Comparison of ENCODE assay signal across 1 cellular context in the genomic region with DNA sequence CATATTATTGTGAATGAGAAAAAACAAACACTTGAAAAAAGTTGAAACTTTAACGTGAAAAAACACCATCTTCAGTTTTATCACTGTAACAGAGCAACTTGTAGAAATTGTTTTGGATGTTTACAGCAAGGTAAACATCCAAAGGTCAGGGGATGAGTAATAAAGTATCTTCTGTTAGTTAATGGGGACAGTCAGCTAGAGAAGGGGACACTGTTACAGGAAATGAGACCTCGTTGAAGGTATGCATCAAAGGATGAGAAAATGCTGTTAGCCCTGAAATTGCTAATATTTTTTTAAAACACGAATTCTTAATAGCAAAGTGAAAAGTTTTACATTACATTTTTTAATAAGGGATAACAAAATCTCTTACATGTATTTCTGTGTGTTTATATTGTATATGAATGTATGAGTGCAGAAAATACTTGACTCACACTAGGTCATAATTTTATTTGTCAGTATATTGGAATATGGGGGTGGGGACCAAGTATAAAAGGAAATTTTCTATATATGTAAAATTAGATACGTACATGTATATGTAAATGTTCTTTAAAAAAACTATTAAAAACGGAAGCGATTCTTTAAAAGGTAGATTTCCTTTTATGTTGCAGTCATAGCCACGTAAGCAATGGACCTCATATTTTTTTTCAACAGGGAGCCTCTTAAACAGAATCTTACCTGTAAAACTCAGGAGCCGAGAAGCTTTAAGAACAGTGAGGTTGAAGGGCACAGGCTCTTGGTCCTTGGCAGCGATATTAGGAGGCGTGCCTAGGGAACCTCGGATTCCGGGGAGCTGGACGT.
A peak's percentile ranks its signal among the peaks of the same experiment; 100 is the strongest.
TF ChIP-seq lines count a peak whose summit lies in the region.

No MANE protein-coding gene starts in this region.

TF ChIP-seq in HepG2, 621 proteins besides CTCF, POLR2A, EP300 and RAD21 (continued from another document):
- TF ChIP-seq, protein P1, sequence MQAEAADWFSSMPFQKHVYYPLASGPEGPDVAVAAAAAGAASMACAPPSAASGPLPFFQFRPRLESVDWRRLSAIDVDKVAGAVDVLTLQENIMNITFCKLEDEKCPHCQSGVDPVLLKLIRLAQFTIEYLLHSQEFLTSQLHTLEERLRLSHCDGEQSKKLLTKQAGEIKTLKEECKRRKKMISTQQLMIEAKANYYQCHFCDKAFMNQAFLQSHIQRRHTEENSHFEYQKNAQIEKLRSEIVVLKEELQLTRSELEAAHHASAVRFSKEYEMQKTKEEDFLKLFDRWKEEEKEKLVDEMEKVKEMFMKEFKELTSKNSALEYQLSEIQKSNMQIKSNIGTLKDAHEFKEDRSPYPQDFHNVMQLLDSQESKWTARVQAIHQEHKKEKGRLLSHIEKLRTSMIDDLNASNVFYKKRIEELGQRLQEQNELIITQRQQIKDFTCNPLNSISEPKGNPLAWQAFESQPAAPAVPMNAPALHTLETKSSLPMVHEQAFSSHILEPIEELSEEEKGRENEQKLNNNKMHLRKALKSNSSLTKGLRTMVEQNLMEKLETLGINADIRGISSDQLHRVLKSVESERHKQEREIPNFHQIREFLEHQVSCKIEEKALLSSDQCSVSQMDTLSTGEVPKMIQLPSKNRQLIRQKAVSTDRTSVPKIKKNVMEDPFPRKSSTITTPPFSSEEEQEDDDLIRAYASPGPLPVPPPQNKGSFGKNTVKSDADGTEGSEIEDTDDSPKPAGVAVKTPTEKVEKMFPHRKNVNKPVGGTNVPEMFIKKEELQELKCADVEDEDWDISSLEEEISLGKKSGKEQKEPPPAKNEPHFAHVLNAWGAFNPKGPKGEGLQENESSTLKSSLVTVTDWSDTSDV (CRISPR knock-in tag; IDR thresholded peaks at IDR 0.05): no peak
- TF ChIP-seq IRF2 (CRISPR knock-in tag; IDR thresholded peaks at IDR 0.05) (no peak), FOXK2 (IDR thresholded peaks at IDR 0.05) (no peak), ZNF674 (CRISPR knock-in tag; IDR thresholded peaks at IDR 0.05; ENCODE audit: low read depth) (no peak), ZNF281 (CRISPR knock-in tag; IDR thresholded peaks at IDR 0.05; ENCODE audit: borderline replicate concordance) (no peak), FOXJ3 (CRISPR knock-in tag; IDR thresholded peaks at IDR 0.05; ENCODE audit: borderline replicate concordance) (no peak), PHB2 (IDR thresholded peaks at IDR 0.05; ENCODE audit: partially characterized antibody) (no peak), ZNF432 (CRISPR knock-in tag; IDR thresholded peaks at IDR 0.05; ENCODE audit: borderline replicate concordance) (no peak), ARID3A (IDR thresholded peaks at IDR 0.05; ENCODE audit: low read depth, low read length) (peak; percentile 72), TARDBP (CRISPR knock-in tag; IDR thresholded peaks at IDR 0.05) (no peak), SP4 (CRISPR knock-in tag; IDR thresholded peaks at IDR 0.05) (no peak), ZFAT (CRISPR knock-in tag; conservative IDR thresholded peaks at IDR 0.05) (no peak), FOXA1 (IDR thresholded peaks at IDR 0.05) (peak; percentile 73), FOXA1 (CRISPR knock-in tag; IDR thresholded peaks at IDR 0.05) (peak; percentile 77), PLRG1 (conservative IDR thresholded peaks at IDR 0.05) (no peak), RXRA (CRISPR knock-in tag; IDR thresholded peaks at IDR 0.05) (no peak), NCOA1 (CRISPR knock-in tag; IDR thresholded peaks at IDR 0.05) (no peak), GLI4 (CRISPR knock-in tag; IDR thresholded peaks at IDR 0.05; ENCODE audit: borderline replicate concordance) (no peak), ZNF672 (CRISPR knock-in tag; IDR thresholded peaks at IDR 0.05) (no peak), POLR2AphosphoS5 (IDR thresholded peaks at IDR 0.05; ENCODE audit: low read depth, low read length) (no peak), FOXO4 (CRISPR knock-in tag; conservative IDR thresholded peaks at IDR 0.05) (no peak), SKI (IDR thresholded peaks at IDR 0.05; ENCODE audit: partially characterized antibody) (no peak), FOXP1 (IDR thresholded peaks at IDR 0.05) (peak; percentile 78), FOXP1 (CRISPR knock-in tag; IDR thresholded peaks at IDR 0.05) (peak; percentile 93)
- TF ChIP-seq, protein P2, sequence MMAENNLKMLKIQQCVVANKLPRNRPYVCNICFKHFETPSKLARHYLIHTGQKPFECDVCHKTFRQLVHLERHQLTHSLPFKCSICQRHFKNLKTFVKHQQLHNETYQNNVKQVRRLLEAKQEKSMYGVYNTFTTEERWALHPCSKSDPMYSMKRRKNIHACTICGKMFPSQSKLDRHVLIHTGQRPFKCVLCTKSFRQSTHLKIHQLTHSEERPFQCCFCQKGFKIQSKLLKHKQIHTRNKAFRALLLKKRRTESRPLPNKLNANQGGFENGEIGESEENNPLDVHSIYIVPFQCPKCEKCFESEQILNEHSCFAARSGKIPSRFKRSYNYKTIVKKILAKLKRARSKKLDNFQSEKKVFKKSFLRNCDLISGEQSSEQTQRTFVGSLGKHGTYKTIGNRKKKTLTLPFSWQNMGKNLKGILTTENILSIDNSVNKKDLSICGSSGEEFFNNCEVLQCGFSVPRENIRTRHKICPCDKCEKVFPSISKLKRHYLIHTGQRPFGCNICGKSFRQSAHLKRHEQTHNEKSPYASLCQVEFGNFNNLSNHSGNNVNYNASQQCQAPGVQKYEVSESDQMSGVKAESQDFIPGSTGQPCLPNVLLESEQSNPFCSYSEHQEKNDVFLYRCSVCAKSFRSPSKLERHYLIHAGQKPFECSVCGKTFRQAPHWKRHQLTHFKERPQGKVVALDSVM (CRISPR knock-in tag; IDR thresholded peaks at IDR 0.05): no peak
TF ChIP-seq in HepG2: peak in this region for 36.
